Comparison of ENCODE assay signal across 15 cellular contexts in the genomic region with DNA sequence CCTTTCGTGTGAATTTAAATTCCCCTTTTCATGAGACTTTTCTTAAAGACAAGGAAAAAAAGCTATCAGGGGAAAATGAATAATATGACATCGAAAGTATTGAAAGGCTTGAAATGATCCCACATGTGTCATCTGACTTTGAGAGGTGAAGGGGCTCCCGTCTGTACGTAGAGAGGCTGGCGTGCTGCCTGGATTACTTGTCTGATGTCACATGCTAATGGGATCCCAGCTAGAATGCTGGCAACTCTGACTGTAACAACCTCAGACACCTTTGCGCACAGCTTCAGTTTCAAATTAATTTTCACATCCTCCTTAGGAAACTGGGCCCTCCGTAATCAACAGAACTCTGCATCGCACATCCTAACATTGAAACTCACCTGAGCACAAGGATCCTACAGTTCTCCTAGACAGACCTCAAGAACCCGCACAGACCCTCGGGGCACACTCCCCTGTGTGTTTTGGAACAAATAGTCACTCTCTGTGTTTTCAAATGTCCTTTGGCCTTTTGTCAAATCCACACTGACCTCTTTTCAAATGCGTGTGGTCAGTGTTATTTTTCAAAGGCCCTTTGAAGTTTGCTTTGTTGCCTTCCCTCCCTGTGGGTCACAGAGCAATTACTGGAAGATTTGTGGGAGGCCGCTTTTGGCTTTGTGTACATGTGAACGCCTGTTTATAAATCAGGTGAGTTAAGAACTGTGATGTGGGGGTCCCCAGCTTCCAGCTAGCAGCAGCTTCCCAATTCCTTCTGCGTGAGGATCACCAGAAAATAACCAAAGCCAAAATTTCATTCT.
DNase-seq lines count a peak whose midpoint lies in the region; ATAC-seq, FAIRE-seq and TF ChIP-seq lines count a peak whose summit lies in the region.
"Had no signal": no experiment of that assay in that cellular context is flagged by ENCODE, and none has a peak within 500 bp of the region (broad histone marks: within the 10 kb centered on the region; RNA-seq: fewer than 3 reads in every experiment).

No MANE protein-coding gene starts in this region.

- H3K36me3 ChIP-seq in astrocyte (ENCODE audit: insufficient read depth, low read length) = no peaks in the 10 kb centered on the region
- no peaks in the 10 kb centered on the region for H3K36me3 ChIP-seq in right lobe of liver
- H3K36me3 ChIP-seq: MG63 had no signal

- H3K27me3 ChIP-seq in astrocyte (ENCODE audit: insufficient read depth, low read length) (no peaks in the 10 kb centered on the region), right lobe of liver (no peaks in the 10 kb centered on the region)
- H3K27me3 ChIP-seq: MG63 had no signal

- no peak overlapping the region for H3K4me3 Mint-ChIP-seq in activated T-cell treated with anti-CD3 and anti-CD28 coated beads, Interleukin-2, amount 50 U/mL, for 24 hours
- no peak overlapping the region for H3K4me3 Mint-ChIP-seq in astrocyte (ENCODE audit: unreplicated experiment)
- no peak overlapping the region for H3K4me3 Mint-ChIP-seq in stimulated activated naive CD8-positive, alpha-beta T cell treated with anti-CD3 and anti-CD28 coated beads, Interleukin-15, amount 100 ng/mL, for 72 hours
- H3K4me3 Mint-ChIP-seq: activated naive CD8-positive, alpha-beta T cell treated with anti-CD3 and anti-CD28 coated beads, Interleukin-2, amount 10 ng/mL, durations not matched to agents 7 days and 5 days; endodermal cell had no signal

- no peak for TF ChIP-seq POLR2A in right lobe of liver (IDR thresholded peaks at IDR 0.05)

- H3K9me3 Mint-ChIP-seq in activated T-cell treated with anti-CD3 and anti-CD28 coated beads, Interleukin-2, amount 50 U/mL, for 24 hours = peaks cover 2% of the 10 kb centered on the region
- no peaks in the 10 kb centered on the region for H3K9me3 Mint-ChIP-seq in astrocyte (ENCODE audit: unreplicated experiment)
- H3K9me3 Mint-ChIP-seq in stimulated activated naive CD8-positive, alpha-beta T cell treated with anti-CD3 and anti-CD28 coated beads, Interleukin-15, amount 100 ng/mL, for 72 hours = peaks cover 0 to 3% of the 10 kb centered on the region in 2 donors
- H3K9me3 Mint-ChIP-seq: activated naive CD8-positive, alpha-beta T cell treated with anti-CD3 and anti-CD28 coated beads, Interleukin-2, amount 10 ng/mL, durations not matched to agents 7 days and 5 days; endodermal cell had no signal

- TF ChIP-seq CTCF in astrocyte (IDR thresholded peaks at IDR 0.05; ENCODE audit: insufficient read depth, low read depth, low read length) = no peak
- no peak for TF ChIP-seq CTCF in right lobe of liver (IDR thresholded peaks at IDR 0.05)

- peak; percentile 54 to 78 (median 58) for ATAC-seq in right lobe of liver
- peak; percentile 68 for ATAC-seq in stimulated activated naive CD8-positive, alpha-beta T cell treated with anti-CD3 and anti-CD28 coated beads, Interleukin-15, amount 100 ng/mL, for 72 hours

- H3K79me2 ChIP-seq in astrocyte (ENCODE audit: insufficient read depth, low read length) = no peaks in the 10 kb centered on the region

- H3K27ac ChIP-seq in astrocyte (ENCODE audit: low read depth, low read length) (no peak overlapping the region), right lobe of liver (peak overlapping the region; percentile 45 to 91 (median 82))
- H3K27ac ChIP-seq: SK-N-MC had no signal

- FAIRE-seq in astrocyte (lab: Jason Lieb, UNC) = no peak

- no peaks in the 10 kb centered on the region for H3K36me3 Mint-ChIP-seq in activated T-cell treated with anti-CD3 and anti-CD28 coated beads, Interleukin-2, amount 50 U/mL, for 24 hours (ENCODE audit: low read depth)
- no peaks in the 10 kb centered on the region for H3K36me3 Mint-ChIP-seq in astrocyte (ENCODE audit: low read depth, unreplicated experiment)
- H3K36me3 Mint-ChIP-seq: activated naive CD8-positive, alpha-beta T cell treated with anti-CD3 and anti-CD28 coated beads, Interleukin-2, amount 10 ng/mL, durations not matched to agents 7 days and 5 days had no signal

- peaks cover 15% of the 10 kb centered on the region for H3K4me1 ChIP-seq in astrocyte (ENCODE audit: insufficient read depth, low read length)
- H3K4me1 ChIP-seq in right lobe of liver = peaks cover 0 to 62% (median 16%) of the 10 kb centered on the region in 4 donors

- 32% methylated on average over 10 of the region's 14 CpGs for WGBS in right lobe of liver (ENCODE audit: insufficient coverage, low coverage, low lambda C conversion rate, missing lambda C conversion rate)

- H3K4me3 ChIP-seq in astrocyte (ENCODE audit: insufficient read depth, low read depth, low read length) (no peak overlapping the region), right lobe of liver (no peak overlapping the region)
- H3K4me3 ChIP-seq: MG63, SK-N-MC had no signal

- H3K4me1 Mint-ChIP-seq in activated T-cell treated with anti-CD3 and anti-CD28 coated beads, Interleukin-2, amount 50 U/mL, for 24 hours (ENCODE audit: low read depth) = peaks cover 56% of the 10 kb centered on the region
- peaks cover 16% of the 10 kb centered on the region for H3K4me1 Mint-ChIP-seq in astrocyte (ENCODE audit: low read depth, unreplicated experiment)
- peaks cover 15% of the 10 kb centered on the region for H3K4me1 Mint-ChIP-seq in stimulated activated naive CD8-positive, alpha-beta T cell treated with anti-CD3 and anti-CD28 coated beads, Interleukin-15, amount 100 ng/mL, for 72 hours
- H3K4me1 Mint-ChIP-seq: endodermal cell had no signal

- H3K27ac Mint-ChIP-seq in activated T-cell treated with anti-CD3 and anti-CD28 coated beads, Interleukin-2, amount 50 U/mL, for 24 hours = peak overlapping the region; percentile 67
- H3K27ac Mint-ChIP-seq in astrocyte (ENCODE audit: unreplicated experiment) = no peak overlapping the region
- H3K27ac Mint-ChIP-seq in stimulated activated naive CD8-positive, alpha-beta T cell treated with anti-CD3 and anti-CD28 coated beads, Interleukin-15, amount 100 ng/mL, for 72 hours = no peak overlapping the region
- H3K27ac Mint-ChIP-seq: activated naive CD8-positive, alpha-beta T cell treated with anti-CD3 and anti-CD28 coated beads, Interleukin-2, amount 10 ng/mL, durations not matched to agents 7 days and 5 days; endodermal cell had no signal

- H2AFZ ChIP-seq in astrocyte (ENCODE audit: low read depth, low read length) = no peak overlapping the region

- H3K4me2 ChIP-seq in astrocyte (ENCODE audit: low read length) = peak overlapping the region; percentile 33

- H3K9me3 ChIP-seq in astrocyte (ENCODE audit: insufficient read depth, low read depth, low read length) (no peaks in the 10 kb centered on the region), right lobe of liver (no peaks in the 10 kb centered on the region)
- H3K9me3 ChIP-seq: MG63 had no signal

- no peaks in the 10 kb centered on the region for H3K27me3 Mint-ChIP-seq in activated T-cell treated with anti-CD3 and anti-CD28 coated beads, Interleukin-2, amount 50 U/mL, for 24 hours
- peaks cover 17% of the 10 kb centered on the region for H3K27me3 Mint-ChIP-seq in astrocyte (ENCODE audit: low read depth, unreplicated experiment)
- no peaks in the 10 kb centered on the region for H3K27me3 Mint-ChIP-seq in stimulated activated naive CD8-positive, alpha-beta T cell treated with anti-CD3 and anti-CD28 coated beads, Interleukin-15, amount 100 ng/mL, for 72 hours
- H3K27me3 Mint-ChIP-seq: activated naive CD8-positive, alpha-beta T cell treated with anti-CD3 and anti-CD28 coated beads, Interleukin-2, amount 10 ng/mL, durations not matched to agents 7 days and 5 days had no signal

- intact Hi-C loops in right lobe of liver (cut with DNase I) = no loop called here

- no peaks in the 10 kb centered on the region for H4K20me1 ChIP-seq in astrocyte (ENCODE audit: insufficient read depth, low read length)

- no peak overlapping the region for H3K9ac ChIP-seq in astrocyte (ENCODE audit: low read length)

- DNase-seq in activated T-cell treated with anti-CD3 and anti-CD28 coated beads, Interleukin-2, amount 50 U/mL, for 24 hours = no peak
- DNase-seq in activated T-cell treated with anti-CD3 and anti-CD28 coated beads for 4 hours = no peak
- DNase-seq in astrocyte (ENCODE audit: low read depth) = peak; percentile 80
- DNase-seq in right lobe of liver = peak in 2 of 3 donors; percentile 65 to 77
- DNase-seq in stimulated activated naive CD8-positive, alpha-beta T cell treated with anti-CD3 and anti-CD28 coated beads, Interleukin-15, amount 100 ng/mL, for 72 hours = peak in 1 of 2 donors; percentile 22
- no peak for DNase-seq in SIG-M5 (lab: John Stamatoyannopoulos, UW)
- DNase-seq in NCI-H345 (lab: John Stamatoyannopoulos, UW) = no peak
- no peak for DNase-seq in HT-29 (ENCODE audit: low spot score)
- DNase-seq: activated CD4-positive, CD25-positive, alpha-beta regulatory T cell; activated naive CD8-positive, alpha-beta T cell treated with anti-CD3 and anti-CD28 coated beads, Interleukin-2, amount 10 ng/mL, durations not matched to agents 7 days and 5 days; DMS79 treated with DMSO at 0.1 percent for 48 hours; endodermal cell; MG63; NCI-H510A treated with DMSO at 0.1 percent for 48 hours had no signal

Comparison
In these comparisons a context has a peak if more than half of its experiments do, and no peak if none do; other contexts are left out.
1. DNase-seq: peak in astrocyte (single experiment) and right lobe of liver (2 of 3); none in activated T-cell treated with anti-CD3 and anti-CD28 coated beads, Interleukin-2, amount 50 U/mL, for 24 hours (single experiment), activated T-cell treated with anti-CD3 and anti-CD28 coated beads for 4 hours (single experiment), SIG-M5 (single experiment), NCI-H345 (single experiment) and HT-29 (single experiment).